Comparison of ENCODE assay signal across 1 cellular context in the genomic region with DNA sequence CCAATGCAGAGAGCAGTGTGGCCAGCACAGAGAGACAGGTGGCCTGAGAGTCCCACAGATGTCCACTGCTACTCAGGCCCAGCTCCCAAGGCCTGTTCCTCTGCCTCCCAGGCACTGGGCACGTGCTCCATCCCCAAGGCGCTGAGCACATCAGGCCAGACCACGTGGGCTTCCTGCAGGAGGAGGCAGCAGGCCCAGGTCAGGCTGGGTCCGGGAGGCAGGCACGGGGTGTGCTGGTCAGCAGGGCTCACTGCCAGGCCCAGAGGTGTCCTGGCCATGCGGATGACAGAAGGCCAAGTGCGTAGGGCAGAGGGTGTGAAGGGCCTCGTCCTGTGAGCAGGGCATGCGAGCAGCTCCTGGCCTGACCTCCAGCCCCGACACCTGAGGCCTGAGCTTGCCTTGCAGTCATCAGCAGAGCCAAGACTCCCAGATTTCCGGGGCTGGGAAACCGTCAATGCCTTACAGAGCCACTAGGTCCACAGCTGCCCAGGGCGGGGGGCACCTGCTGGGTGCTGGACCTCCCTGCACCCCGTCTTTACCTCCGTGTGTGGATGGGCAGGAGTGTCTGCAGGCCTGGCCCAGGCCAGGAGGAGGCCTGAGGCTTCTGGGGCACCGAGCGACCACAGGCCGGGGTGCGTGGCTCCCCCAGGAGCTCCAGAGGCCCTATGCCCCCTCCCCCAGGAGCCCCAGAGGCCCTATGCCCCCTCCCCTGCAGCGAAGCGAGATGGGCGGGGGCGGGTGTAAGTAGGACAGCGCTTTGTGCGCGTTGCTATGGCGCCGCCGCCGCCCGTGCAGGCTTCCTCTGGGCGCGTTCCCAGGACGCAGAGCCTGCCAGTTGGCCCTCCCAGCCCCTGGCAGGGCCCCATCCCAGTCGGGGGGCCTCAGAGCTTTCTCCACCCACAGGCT.
A peak's percentile ranks its signal among the peaks of the same experiment; 100 is the strongest.
TF ChIP-seq lines count a peak whose summit lies in the region.

No MANE protein-coding gene starts in this region.

TF ChIP-seq in H1, 55 proteins besides CTCF, POLR2A, EP300 and RAD21:
- no peak for TF ChIP-seq POU5F1 (IDR thresholded peaks at IDR 0.05; ENCODE audit: low read depth, low read length)
- TF ChIP-seq, protein P1, sequence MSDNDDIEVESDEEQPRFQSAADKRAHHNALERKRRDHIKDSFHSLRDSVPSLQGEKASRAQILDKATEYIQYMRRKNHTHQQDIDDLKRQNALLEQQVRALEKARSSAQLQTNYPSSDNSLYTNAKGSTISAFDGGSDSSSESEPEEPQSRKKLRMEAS (IDR thresholded peaks at IDR 0.05), result peak; percentile 81
- TF ChIP-seq, protein P2, sequence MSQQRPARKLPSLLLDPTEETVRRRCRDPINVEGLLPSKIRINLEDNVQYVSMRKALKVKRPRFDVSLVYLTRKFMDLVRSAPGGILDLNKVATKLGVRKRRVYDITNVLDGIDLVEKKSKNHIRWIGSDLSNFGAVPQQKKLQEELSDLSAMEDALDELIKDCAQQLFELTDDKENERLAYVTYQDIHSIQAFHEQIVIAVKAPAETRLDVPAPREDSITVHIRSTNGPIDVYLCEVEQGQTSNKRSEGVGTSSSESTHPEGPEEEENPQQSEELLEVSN (IDR thresholded peaks at IDR 0.05), result peak; percentile 48; the same call in 1 of the 2 replicates
